In the genomic region with DNA sequence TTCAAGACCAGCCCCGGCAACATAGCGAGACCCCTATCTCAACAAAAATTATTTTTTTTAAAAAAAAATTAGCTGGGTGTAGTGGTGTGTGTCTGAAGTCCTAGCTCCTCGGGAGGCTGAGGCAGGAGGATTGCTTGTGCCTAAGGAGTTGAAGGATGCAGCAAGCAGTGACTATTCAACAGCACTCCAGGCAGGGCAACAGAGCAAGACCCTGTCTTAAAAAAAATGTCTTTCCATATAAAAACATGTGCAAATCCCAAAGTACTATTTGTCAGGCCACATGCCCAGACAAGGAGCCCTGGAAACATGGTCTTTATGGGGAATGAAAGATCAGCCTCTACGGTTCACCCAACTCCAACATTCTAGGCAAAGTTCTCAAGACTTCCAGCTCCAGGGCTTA, we compare ENCODE assay signal across 25 cellular contexts. TPM values are rescaled to one million over a fixed set of nuclear protein-coding genes. Genes with fewer than 3 reads are reported as not detected.
DNase-seq lines count a peak whose midpoint lies in the region; ATAC-seq and TF ChIP-seq lines count a peak whose summit lies in the region.
"Had no signal": no experiment of that assay in that cellular context is flagged by ENCODE, and none has a peak within 500 bp of the region (broad histone marks: within the 10 kb centered on the region; RNA-seq: fewer than 3 reads in every experiment).

No MANE protein-coding gene starts in this region.

- H3K27me3 ChIP-seq in layer of hippocampus (ENCODE audit: control insufficient read depth, insufficient read depth, low read length) = no peaks in the 10 kb centered on the region
- H3K27me3 ChIP-seq: MG63, pancreas had no signal

- no peak for DNase-seq in activated T-cell treated with anti-CD3 and anti-CD28 coated beads, Interleukin-2, amount 50 U/mL, for 72 hours
- no peak for DNase-seq in activated T-cell treated with anti-CD3 and anti-CD28 coated beads, Interleukin-2, amount 50 U/mL, for 1 hour
- DNase-seq in KG1 (lab: John Stamatoyannopoulos, UW) = no peak
- DNase-seq in NCI-H524 treated with DMSO at 0.1 percent for 48 hours (lab: John Stamatoyannopoulos, UW) = no peak
- no peak for DNase-seq in midbrain (lab: John Stamatoyannopoulos, UW)
- DNase-seq: 8988T; activated CD4-positive, alpha-beta memory T cell treated with anti-CD3 and anti-CD28 coated beads, Interleukin-2, amount 10 ng/mL, durations not matched to agents 7 days and 5 days; activated CD8-positive, alpha-beta memory T cell treated with anti-CD3 and anti-CD28 coated beads, Interleukin-2, amount 50 U/mL, for 48 hours; activated gamma-delta T cell; DMS53; GOT3; MG63; NCI-H1417; NCI-H2081 treated with DMSO at 0.1 percent for 48 hours; NCI-H345; NCI-H748 treated with DMSO at 0.1 percent for 48 hours; RPMI8226; stimulated activated CD4-positive, alpha-beta T cell treated with anti-CD3 and anti-CD28 coated beads, Interleukin-2, amount 100 ng/mL, for 24 hours had no signal

- H3K27ac ChIP-seq in layer of hippocampus (ENCODE audit: low read depth, low read length) (peak overlapping the region; percentile 76), temporal lobe (ENCODE audit: low read depth, low read length) (peak overlapping the region; percentile 83)

- H3K27me3 Mint-ChIP-seq in activated T-cell treated with anti-CD3 and anti-CD28 coated beads, Interleukin-2, amount 50 U/mL, for 72 hours (ENCODE audit: low read depth) = no peaks in the 10 kb centered on the region
- no peaks in the 10 kb centered on the region for H3K27me3 Mint-ChIP-seq in brain
- H3K27me3 Mint-ChIP-seq: activated CD4-positive, alpha-beta memory T cell treated with anti-CD3 and anti-CD28 coated beads, Interleukin-2, amount 10 ng/mL, durations not matched to agents 7 days and 5 days; IgD-negative memory B cell; naive thymus-derived CD8-positive, alpha-beta T cell had no signal

- ATAC-seq in activated T-cell treated with anti-CD3 and anti-CD28 coated beads, Interleukin-2, amount 50 U/mL, for 72 hours (replicated peaks in 1 of 2) = no peak
- ATAC-seq: activated CD4-positive, CD25-positive, alpha-beta regulatory T cell treated with anti-CD3 and anti-CD28 coated beads, Interleukin-2, amount 50 U/mL, for 24 hours; naive thymus-derived CD8-positive, alpha-beta T cell; pancreas had no signal

- H3K36me3 Mint-ChIP-seq in activated T-cell treated with anti-CD3 and anti-CD28 coated beads, Interleukin-2, amount 50 U/mL, for 72 hours (ENCODE audit: insufficient read depth in 2 of 2) = peaks cover 0 to 9% of the 10 kb centered on the region in 2 donors
- no peaks in the 10 kb centered on the region for H3K36me3 Mint-ChIP-seq in brain

- H3K9me3 Mint-ChIP-seq in activated T-cell treated with anti-CD3 and anti-CD28 coated beads, Interleukin-2, amount 50 U/mL, for 72 hours = no peaks in the 10 kb centered on the region
- H3K9me3 Mint-ChIP-seq in brain = peaks cover 0 to 2% (median 0%) of the 10 kb centered on the region in 5 experiments
- H3K9me3 Mint-ChIP-seq: activated CD4-positive, alpha-beta memory T cell treated with anti-CD3 and anti-CD28 coated beads, Interleukin-2, amount 10 ng/mL, durations not matched to agents 7 days and 5 days; IgD-negative memory B cell; naive thymus-derived CD8-positive, alpha-beta T cell had no signal

- peaks cover 73% of the 10 kb centered on the region for H3K4me1 Mint-ChIP-seq in activated T-cell treated with anti-CD3 and anti-CD28 coated beads, Interleukin-2, amount 50 U/mL, for 72 hours (ENCODE audit: low read depth)
- H3K4me1 Mint-ChIP-seq in brain = peaks cover 80% of the 10 kb centered on the region

- TF ChIP-seq CTCF in brain (conservative IDR thresholded peaks at IDR 0.05) = no peak

- H3K27ac Mint-ChIP-seq in activated T-cell treated with anti-CD3 and anti-CD28 coated beads, Interleukin-2, amount 50 U/mL, for 72 hours = peak overlapping the region; percentile 37
- peak overlapping the region in 3 of 5 experiments; percentile 40 to 84 (median 43) for H3K27ac Mint-ChIP-seq in brain
- H3K27ac Mint-ChIP-seq: activated CD4-positive, alpha-beta memory T cell treated with anti-CD3 and anti-CD28 coated beads, Interleukin-2, amount 10 ng/mL, durations not matched to agents 7 days and 5 days had no signal

- H3K4me3 Mint-ChIP-seq in activated T-cell treated with anti-CD3 and anti-CD28 coated beads, Interleukin-2, amount 50 U/mL, for 72 hours = no peak overlapping the region
- no peak overlapping the region for H3K4me3 Mint-ChIP-seq in brain
- H3K4me3 Mint-ChIP-seq: activated CD4-positive, alpha-beta memory T cell treated with anti-CD3 and anti-CD28 coated beads, Interleukin-2, amount 10 ng/mL, durations not matched to agents 7 days and 5 days had no signal

RNA-seq across cellular contexts. Expression of gene IFFO2, which starts 13.3 kb away (rescaled TPM):
- 10 to 100 TPM; 69.2 to 79.1 TPM for total RNA-seq in activated T-cell treated with anti-CD3 and anti-CD28 coated beads, Interleukin-2, amount 50 U/mL, for 72 hours
- polyA plus RNA-seq in brain (ENCODE audit: insufficient read depth, low read depth, low replicate concordance) = 5.8 TPM
- 6.9 TPM for total RNA-seq in temporal lobe

RNA-seq across cellular contexts. Expression of gene ALDH4A1, which starts 40.8 kb away (rescaled TPM):
- 10 to 100 TPM in 1 of 2 donors, 1 to 10 TPM in 1; 8.1 to 13.1 TPM for total RNA-seq in activated T-cell treated with anti-CD3 and anti-CD28 coated beads, Interleukin-2, amount 50 U/mL, for 72 hours
- polyA plus RNA-seq in brain (ENCODE audit: insufficient read depth, low read depth, low replicate concordance) = 52.0 TPM
- 4.9 TPM for total RNA-seq in temporal lobe
